ENCODE assay signal across 14 cellular contexts in the genomic region with DNA sequence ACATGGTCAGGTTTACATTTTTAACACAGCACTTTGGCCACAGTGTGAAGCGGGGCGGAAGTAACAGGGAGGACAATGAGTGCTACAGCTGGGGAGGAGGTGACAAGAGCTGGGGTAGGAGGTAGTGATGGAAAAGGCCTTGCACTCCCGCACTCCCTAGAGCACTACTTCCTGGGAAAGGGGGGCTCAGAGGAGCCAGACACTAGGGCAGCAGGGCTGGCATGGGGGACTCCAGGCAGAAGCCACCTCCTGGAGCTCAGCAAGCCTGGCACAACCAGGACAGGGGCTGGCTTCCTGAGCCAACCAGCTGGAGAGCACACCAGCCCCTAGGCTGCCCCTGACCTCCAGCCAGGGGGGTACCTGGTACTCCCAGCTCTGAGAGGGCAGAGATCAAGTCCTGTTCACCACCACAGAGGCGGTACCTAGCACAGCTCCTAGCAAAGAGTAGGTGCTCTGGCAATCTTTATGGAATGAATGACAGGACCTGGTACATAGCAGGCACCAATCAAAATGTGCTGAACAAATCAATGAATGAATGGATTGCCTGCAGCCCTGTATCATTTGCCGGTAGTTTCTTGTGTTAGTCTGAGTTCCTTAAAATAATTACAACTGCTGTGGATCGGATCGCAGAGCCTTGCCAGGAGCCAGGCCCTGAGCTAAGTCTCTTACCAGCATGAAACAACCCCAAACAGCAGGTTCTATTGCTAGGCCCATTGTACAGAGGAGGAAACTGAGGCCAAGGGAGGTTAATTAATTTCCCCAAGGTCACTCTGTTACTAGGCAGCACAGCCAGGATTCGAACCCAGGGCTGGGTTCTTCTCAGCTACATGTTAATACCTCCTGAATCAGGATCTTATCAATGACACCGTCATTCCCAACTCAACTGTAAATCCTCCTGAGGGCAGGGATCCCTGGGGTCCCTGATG. TPM values are rescaled to one million over a fixed set of nuclear protein-coding genes. Genes with fewer than 3 reads are reported as not detected.
A peak's percentile ranks its signal among the peaks of the same experiment; 100 is the strongest.
DNase-seq lines count a peak whose midpoint lies in the region; ATAC-seq, FAIRE-seq and TF ChIP-seq lines count a peak whose summit lies in the region.
"Had no signal": no experiment of that assay in that cellular context is flagged by ENCODE, and none has a peak within 500 bp of the region (broad histone marks: within the 10 kb centered on the region; RNA-seq: fewer than 3 reads in every experiment).

No MANE protein-coding gene starts in this region.

- H3K27ac Mint-ChIP-seq in astrocyte (ENCODE audit: unreplicated experiment), result no peak overlapping the region
- H3K27ac Mint-ChIP-seq: stimulated activated memory B cell treated with anti-CD40 and anti-IgM and Interleukin-4, amounts not matched to agents 10 μg/mL and 1 μg/mL and 100 μg/mL, for 72 hours; WTC11 had no signal

- no peak overlapping the region for H3K18ac ChIP-seq in IMR-90 (ENCODE audit: low read depth, low read length)

- H2AK5ac ChIP-seq in IMR-90 (ENCODE audit: low read depth, low read length), result no peak overlapping the region

- peaks cover 100% of the 10 kb centered on the region for H4K20me1 ChIP-seq in BLaER1
- H4K20me1 ChIP-seq in IMR-90 (ENCODE audit: insufficient read depth, low read length), result 0 out of 2 replicates have a peak, but pooled peaks cover 4% of the 10 kb centered on the region
- H4K20me1 ChIP-seq in astrocyte (ENCODE audit: insufficient read depth, low read length), result peaks cover 12% of the 10 kb centered on the region

- H3K4ac ChIP-seq in IMR-90 (ENCODE audit: low read depth, low read length), result no peak overlapping the region

- dilution Hi-C loops in IMR-90 (cut with HindIII; ENCODE audit: low sequenced_read_pairs, unreplicated experiment), result no loop called here

- no peak overlapping the region for H3K4me3 Mint-ChIP-seq in astrocyte (ENCODE audit: unreplicated experiment)
- H3K4me3 Mint-ChIP-seq: stimulated activated memory B cell treated with anti-CD40 and anti-IgM and Interleukin-4, amounts not matched to agents 10 μg/mL and 1 μg/mL and 100 μg/mL, for 72 hours; WTC11 had no signal

- peaks cover 9% of the 10 kb centered on the region for H3K9me1 ChIP-seq in IMR-90 (ENCODE audit: insufficient read depth, low read length)

- no peak overlapping the region for H3K23ac ChIP-seq in IMR-90 (ENCODE audit: low read depth, low read length)

- no peaks in the 10 kb centered on the region for H3K36me3 Mint-ChIP-seq in astrocyte (ENCODE audit: low read depth, unreplicated experiment)
- H3K36me3 Mint-ChIP-seq: stimulated activated memory B cell treated with anti-CD40 and anti-IgM and Interleukin-4, amounts not matched to agents 10 μg/mL and 1 μg/mL and 100 μg/mL, for 72 hours; WTC11 had no signal

- H3K4me1 Mint-ChIP-seq in astrocyte (ENCODE audit: low read depth, unreplicated experiment), result no peaks in the 10 kb centered on the region

- no peak overlapping the region for H2BK15ac ChIP-seq in IMR-90 (ENCODE audit: low read depth, low read length)

- no peak overlapping the region for H4K91ac ChIP-seq in IMR-90 (ENCODE audit: insufficient read depth, low read depth, low read length)

- CTCF ChIA-PET in IMR-90 (lab: Yijun Ruan, JAX), result interaction anchor here (0.5 kb wide), 1 partner anchor 26 kb away, joined by 5 read pairs; no protein-coding TSS in a partner anchor

- no peak overlapping the region for H4K5ac ChIP-seq in IMR-90 (ENCODE audit: low read depth, low read length)

- TF ChIP-seq POLR2A in IMR-90 (IDR thresholded peaks at IDR 0.05; ENCODE audit: low read depth, low read length), result no peak

- no peak overlapping the region for H3K56ac ChIP-seq in IMR-90 (ENCODE audit: extremely low read depth, insufficient read depth, low read length)

- peak overlapping the region; percentile 26 for H2AFZ ChIP-seq in IMR-90 (replicated peaks; ENCODE audit: low read length, poor library complexity)
- no peak overlapping the region for H2AFZ ChIP-seq in astrocyte (ENCODE audit: low read depth, low read length)

- H3K4me1 ChIP-seq in BLaER1 (peaks cover 71% of the 10 kb centered on the region), IMR-90 (ENCODE audit: control insufficient read depth, insufficient read depth, low read length) (peaks cover 6% of the 10 kb centered on the region), astrocyte (ENCODE audit: insufficient read depth, low read length) (peaks cover 13% of the 10 kb centered on the region), mucosa of descending colon (ENCODE audit: low read depth) (no peaks in the 10 kb centered on the region)

- no peaks in the 10 kb centered on the region for H3K9me3 Mint-ChIP-seq in astrocyte (ENCODE audit: unreplicated experiment)
- H3K9me3 Mint-ChIP-seq: stimulated activated memory B cell treated with anti-CD40 and anti-IgM and Interleukin-4, amounts not matched to agents 10 μg/mL and 1 μg/mL and 100 μg/mL, for 72 hours; WTC11 had no signal

- H4K8ac ChIP-seq in IMR-90 (ENCODE audit: low read depth in 2 of 2, low read length in 2 of 2), result no peak overlapping the region

- no peak overlapping the region for H2BK5ac ChIP-seq in IMR-90 (ENCODE audit: low read depth, low read length, poor library complexity, severe bottlenecking)

- ATAC-seq in IMR-90 (ENCODE audit: low read depth) (no peak), mucosa of descending colon (peak; percentile 12), HG03196 (IDR thresholded peaks at IDR 0.05; ENCODE audit: unreplicated experiment) (no peak), HG02623 (IDR thresholded peaks at IDR 0.05; ENCODE audit: unreplicated experiment) (no peak), GM21619 (IDR thresholded peaks at IDR 0.05; ENCODE audit: unreplicated experiment) (no peak)
- ATAC-seq: stimulated activated memory B cell treated with anti-CD40 and anti-IgM and Interleukin-4, amounts not matched to agents 10 μg/mL and 1 μg/mL and 100 μg/mL, for 72 hours had no signal

- H3K4me2 ChIP-seq in BLaER1 (peak overlapping the region; percentile 33; the same call in 1 of the 2 replicates), IMR-90 (ENCODE audit: low read depth, low read length) (no peak overlapping the region), astrocyte (ENCODE audit: low read length) (peak overlapping the region; percentile 15)

- H3K27ac ChIP-seq in BLaER1 (no peak overlapping the region), IMR-90 (ENCODE audit: insufficient read depth, low read length) (no peak overlapping the region), astrocyte (ENCODE audit: low read depth, low read length) (no peak overlapping the region)
- H3K27ac ChIP-seq: RWPE1 had no signal

- in situ Hi-C loops in IMR-90 (cut with MboI; ENCODE audit: low sequenced_read_pairs), result no loop called here

- no peak overlapping the region for H3K4me3 ChIP-seq in BLaER1
- no peak overlapping the region for H3K4me3 ChIP-seq in IMR-90 (ENCODE audit: insufficient read depth, low read depth, low read length)
- H3K4me3 ChIP-seq in astrocyte (ENCODE audit: insufficient read depth, low read depth, low read length), result no peak overlapping the region
- no peak overlapping the region for H3K4me3 ChIP-seq in mucosa of descending colon

- intact Hi-C loops in IMR-90 (cut with micrococcal nuclease) (no loop called here), mucosa of descending colon (cut with DNase I, micrococcal nuclease) (no loop called here)

- POLR2A ChIA-PET in IMR-90 (lab: Charles Lee; ENCODE audit: unreplicated experiment), result no interaction called here

- H3K9me3 ChIP-seq in BLaER1, result no peaks in the 10 kb centered on the region
- H3K9me3 ChIP-seq in IMR-90 (ENCODE audit: control insufficient read depth, insufficient read depth, low read length), result no peaks in the 10 kb centered on the region
- H3K9me3 ChIP-seq in astrocyte (ENCODE audit: insufficient read depth, low read depth, low read length), result no peaks in the 10 kb centered on the region
- H3K9me3 ChIP-seq in mucosa of descending colon, result no peaks in the 10 kb centered on the region

- no peak for FAIRE-seq in astrocyte (lab: Jason Lieb, UNC)
- FAIRE-seq: H54 had no signal

- H3K9ac ChIP-seq in BLaER1 (no peak overlapping the region), IMR-90 (ENCODE audit: low read depth, low read length) (no peak overlapping the region), astrocyte (ENCODE audit: low read length) (no peak overlapping the region)

- DNase-seq in IMR-90, result no peak
- DNase-seq in astrocyte (ENCODE audit: low read depth), result no peak
- no peak for DNase-seq in mucosa of descending colon
- no peak for DNase-seq in NCI-H2171 treated with DMSO at 0.1 percent for 48 hours (lab: John Stamatoyannopoulos, UW)
- DNase-seq: mammary epithelial cell, NCI-H2107 had no signal

- H3K14ac ChIP-seq in IMR-90 (replicated peaks; ENCODE audit: low read depth, low read length), result no peak overlapping the region

- H2BK20ac ChIP-seq in IMR-90 (ENCODE audit: low read depth, low read length), result no peak overlapping the region

- H3K27me3 ChIP-seq in BLaER1 (no peaks in the 10 kb centered on the region), IMR-90 (ENCODE audit: control insufficient read depth, insufficient read depth, low read length) (no peaks in the 10 kb centered on the region; the same call in 1 of the 2 replicates), astrocyte (ENCODE audit: insufficient read depth, low read length) (no peaks in the 10 kb centered on the region)

- H3K36me3 ChIP-seq in BLaER1, result no peaks in the 10 kb centered on the region
- no peaks in the 10 kb centered on the region for H3K36me3 ChIP-seq in IMR-90 (ENCODE audit: control insufficient read depth, insufficient read depth, low read length)
- H3K36me3 ChIP-seq in astrocyte (ENCODE audit: insufficient read depth, low read length), result no peaks in the 10 kb centered on the region
- H3K36me3 ChIP-seq in mucosa of descending colon (ENCODE audit: low read depth), result no peaks in the 10 kb centered on the region

- peaks cover 18% of the 10 kb centered on the region for H3K27me3 Mint-ChIP-seq in astrocyte (ENCODE audit: low read depth, unreplicated experiment)
- H3K27me3 Mint-ChIP-seq: stimulated activated memory B cell treated with anti-CD40 and anti-IgM and Interleukin-4, amounts not matched to agents 10 μg/mL and 1 μg/mL and 100 μg/mL, for 72 hours had no signal

- no peaks in the 10 kb centered on the region for H3K79me2 ChIP-seq in astrocyte (ENCODE audit: insufficient read depth, low read length)

- no peak overlapping the region for H2BK120ac ChIP-seq in IMR-90 (ENCODE audit: low read depth, low read length)

- peaks cover 0 to 4% of the 10 kb centered on the region in 2 experiments; a peak in 2 of 4 replicates for H3K79me1 ChIP-seq in IMR-90 (ENCODE audit: low read depth in 1 of 2, low read length in 2 of 2)

- BruUV-seq in IMR-90 (replicated peaks; lab: Mats Ljungman, UMichigan), result no TSS peak

- 83% methylated on average over 2 of the region's 9 CpGs; no CpG with 5 or more reads in 1 of the 2 experiments for WGBS in IMR-90 (ENCODE audit: extremely low coverage in 2 of 2, insufficient read length in 1 of 2), 2 experiments

- TF ChIP-seq CTCF in IMR-90 (conservative IDR thresholded peaks at IDR 0.05; ENCODE audit: low read depth, low read length), result no peak
- TF ChIP-seq CTCF in astrocyte (IDR thresholded peaks at IDR 0.05; ENCODE audit: insufficient read depth, low read depth, low read length), result no peak
- TF ChIP-seq CTCF in mucosa of descending colon (IDR thresholded peaks at IDR 0.05), result no peak

- no peak for TF ChIP-seq RAD21 in IMR-90 (IDR thresholded peaks at IDR 0.05; ENCODE audit: low read length)

- no peak overlapping the region for H2AK9ac ChIP-seq in IMR-90 (replicated peaks; ENCODE audit: low read depth, low read length, poor library complexity)

RNA-seq across cellular contexts. Expression of a gene that starts 15.5 kb away (rescaled TPM):
- total RNA-seq in IMR-90 (2012; rRNA removed), result 4.7 and 5.6 TPM in 2 replicates
- 13.3 and 16.6 TPM in 2 replicates for polyA plus RNA-seq in IMR-90 (2012; rRNA removed)
- 11.4 and 18.6 TPM in 2 replicates for polyA plus RNA-seq in IMR-90 (2012; cell fraction: cytosol; rRNA removed)
- 34.9 and 65.6 TPM in 2 replicates for polyA plus RNA-seq in IMR-90 (2012; cell fraction: nucleus; rRNA removed; ENCODE audit: low replicate concordance)
- 35.5 and 43.0 TPM in 2 replicates for total RNA-seq in astrocyte
- total RNA-seq in mucosa of descending colon, result 10 to 100 TPM; 46.1 to 75.3 (median 55.1) TPM
